In genomic region chrX:72716766-72717165, GRCh38 we compare ENCODE assay signal across 21 cellular contexts. TPM values are rescaled to one million over a fixed set of nuclear protein-coding genes. Genes with fewer than 3 reads are reported as not detected.
A peak's percentile ranks its signal among the peaks of the same experiment; 100 is the strongest.
DNase-seq lines count a peak whose midpoint lies in the region; ATAC-seq, FAIRE-seq and TF ChIP-seq lines count a peak whose summit lies in the region.
"Had no signal": no experiment of that assay in that cellular context is flagged by ENCODE, and none has a peak within 500 bp of the region (broad histone marks: within the 10 kb centered on the region; RNA-seq: fewer than 3 reads in every experiment).

No MANE protein-coding gene starts in this region.

- no peak for TF ChIP-seq RAD21 in HepG2 (CRISPR knock-in tag; IDR thresholded peaks at IDR 0.05)

- H3K4me1 ChIP-seq in PC-3 (ENCODE audit: insufficient read depth, low read length): peaks cover 3% of the 10 kb centered on the region; the same call in 1 of the 2 replicates
- peaks cover 8% of the 10 kb centered on the region; the same call in 1 of the 2 replicates for H3K4me1 ChIP-seq in HepG2 (ENCODE audit: insufficient read depth, low read length)
- H3K4me1 ChIP-seq in stomach smooth muscle (ENCODE audit: control insufficient read depth, insufficient read depth, low read length): no peaks in the 10 kb centered on the region
- H3K4me1 ChIP-seq in smooth muscle cell (ENCODE audit: low read depth): no peaks in the 10 kb centered on the region

- H3K9me3 ChIP-seq in PC-3 (ENCODE audit: low read length) (no peaks in the 10 kb centered on the region), HepG2 (ENCODE audit: low read length) (no peaks in the 10 kb centered on the region), stomach smooth muscle (ENCODE audit: control insufficient read depth in 2 of 2, low read length in 2 of 2) (no peaks in the 10 kb centered on the region), smooth muscle cell (replicated peaks; ENCODE audit: low read depth) (no peaks in the 10 kb centered on the region)
- H3K9me3 ChIP-seq: HAP-1 had no signal

- POLR2A ChIA-PET in PC-3 (lab: Charles Lee; ENCODE audit: unreplicated experiment): no interaction called here
- POLR2A ChIA-PET in HepG2 (lab: Yijun Ruan, JAX): no interaction called here
- POLR2A ChIA-PET in RWPE1 (lab: Yijun Ruan, JAX; ENCODE audit: low non-redundant PET): no interaction called here

- CTCF ChIA-PET in PC-3 (lab: Charles Lee) (no interaction called here), HepG2 (lab: Yijun Ruan, JAX; ENCODE audit: low intra/inter-chr PET ratio, low total read pairs) (no interaction called here), RWPE1 (lab: Yijun Ruan, JAX) (interaction anchor here (0.7 kb wide), 1 partner anchor 585 kb away, joined by 3 read pairs; the partner anchor contains the start of gene RTL5)

- no peak for TF ChIP-seq EP300 in HepG2 (IDR thresholded peaks at IDR 0.05; ENCODE audit: low read depth in 2 of 2, low read length in 2 of 2)
- TF ChIP-seq EP300 in HepG2 (CRISPR knock-in tag; IDR thresholded peaks at IDR 0.05; ENCODE audit: borderline replicate concordance): no peak

- intact Hi-C loops in PC-3 (cut with micrococcal nuclease): no loop called here
- intact Hi-C loops in HepG2 (cut with micrococcal nuclease; ENCODE audit: unreplicated experiment): no loop called here

- H3K4me3 ChIP-seq in PC-3 (ENCODE audit: low read length) (no peak overlapping the region), epithelial cell of proximal tubule (ENCODE audit: low read depth, low read length) (no peak overlapping the region), HepG2 (replicated peaks in 1 of 3; ENCODE audit: insufficient read depth in 1 of 3, low read depth in 2 of 3, low read length in 3 of 3) (no peak overlapping the region), stomach smooth muscle (ENCODE audit: low read length in 2 of 2) (no peak overlapping the region), smooth muscle cell (no peak overlapping the region)
- H3K4me3 ChIP-seq: BLaER1 treated with 17β-estradiol and CSF1 and Interleukin-3, amounts not matched to agents 10 nM and 100 nM; HAP-1 had no signal

- H3K36me3 ChIP-seq in PC-3 (ENCODE audit: low read depth, low read length) (no peaks in the 10 kb centered on the region), HepG2 (replicated peaks in 1 of 2; ENCODE audit: control insufficient read depth in 1 of 2, insufficient read depth in 2 of 2, low read length in 2 of 2) (no peaks in the 10 kb centered on the region), stomach smooth muscle (ENCODE audit: control insufficient read depth in 2 of 2, insufficient read depth in 2 of 2, low read length in 2 of 2) (no peaks in the 10 kb centered on the region), smooth muscle cell (ENCODE audit: low read depth) (no peaks in the 10 kb centered on the region)
- H3K36me3 ChIP-seq: BLaER1 treated with 17β-estradiol and CSF1 and Interleukin-3, amounts not matched to agents 10 nM and 100 nM; HAP-1 had no signal

- WGBS in HepG2 (ENCODE audit: low lambda C conversion rate): 8% methylated on average over 2 of the region's 5 CpGs
- 69% methylated on average over 5 of the region's 5 CpGs for WGBS in smooth muscle cell (ENCODE audit: low lambda C conversion rate)

- TF ChIP-seq CTCF in PC-3 (conservative IDR thresholded peaks at IDR 0.05; ENCODE audit: low read depth, low read length) (no peak), epithelial cell of proximal tubule (conservative IDR thresholded peaks at IDR 0.05; ENCODE audit: low read depth, low read length) (no peak), HepG2 (CRISPR knock-in tag; IDR thresholded peaks at IDR 0.05) (no peak), smooth muscle cell (IDR thresholded peaks at IDR 0.05; ENCODE audit: borderline replicate concordance, insufficient read depth, poor library complexity, severe bottlenecking) (no peak), RWPE1 (conservative IDR thresholded peaks at IDR 0.05; ENCODE audit: low read depth) (no peak)

- H2AFZ ChIP-seq in PC-3 (ENCODE audit: low read length): no peak overlapping the region
- no peak overlapping the region for H2AFZ ChIP-seq in HepG2 (ENCODE audit: low read length)
- no peak overlapping the region for H2AFZ ChIP-seq in smooth muscle cell (ENCODE audit: low read depth)

- no peaks in the 10 kb centered on the region for H3K9me2 ChIP-seq in PC-3 (replicated peaks; ENCODE audit: low read length)

- in situ Hi-C loops in HepG2 (cut with HindIII; ENCODE audit: extremely low pct_ligation_motif_present, low pct_unique_long_range_greater_than_20kb): loop anchor here (25.0 kb wide), 1 partner anchor 429 kb away; the partner anchor contains the start of gene RPS4X

- peaks cover 21% of the 10 kb centered on the region for H3K79me2 ChIP-seq in PC-3 (ENCODE audit: low read length)
- H3K79me2 ChIP-seq in HepG2 (ENCODE audit: insufficient read depth, low read length): no peaks in the 10 kb centered on the region
- H3K79me2 ChIP-seq in smooth muscle cell (ENCODE audit: low read depth): no peaks in the 10 kb centered on the region

- H4K20me1 ChIP-seq in PC-3 (ENCODE audit: low read length) (no peaks in the 10 kb centered on the region), HepG2 (ENCODE audit: insufficient read depth, low read length) (no peaks in the 10 kb centered on the region), smooth muscle cell (ENCODE audit: low read depth) (no peaks in the 10 kb centered on the region)
- H4K20me1 ChIP-seq: BLaER1 treated with 17β-estradiol and CSF1 and Interleukin-3, amounts not matched to agents 10 nM and 100 nM had no signal

- no peak overlapping the region for H3K4me2 ChIP-seq in PC-3 (ENCODE audit: low read length)
- no peak overlapping the region for H3K4me2 ChIP-seq in HepG2 (ENCODE audit: low read depth, low read length)
- H3K4me2 ChIP-seq in smooth muscle cell: no peak overlapping the region
- H3K4me2 ChIP-seq: BLaER1 treated with 17β-estradiol and CSF1 and Interleukin-3, amounts not matched to agents 10 nM and 100 nM had no signal

- no peak for FAIRE-seq in HepG2 (lab: Jason Lieb, UNC)
- FAIRE-seq: HTR-8/SVneo had no signal

- H3F3A ChIP-seq in PC-3 (ENCODE audit: low read length, unreplicated experiment) (no peaks in the 10 kb centered on the region), smooth muscle cell (ENCODE audit: low read depth) (no peaks in the 10 kb centered on the region)

- H3K27ac ChIP-seq in PC-3 (ENCODE audit: low read length): no peak overlapping the region
- no peak overlapping the region for H3K27ac ChIP-seq in HepG2 (ENCODE audit: extremely low read length, insufficient read depth, low read length)
- H3K27ac ChIP-seq in stomach smooth muscle (ENCODE audit: low read length): peak overlapping the region; percentile 24
- H3K27ac ChIP-seq in smooth muscle cell (ENCODE audit: low read depth): no peak overlapping the region
- H3K27ac ChIP-seq in RWPE1: no peak overlapping the region
- H3K27ac ChIP-seq: BLaER1 treated with 17β-estradiol and CSF1 and Interleukin-3, amounts not matched to agents 10 nM and 100 nM had no signal

- H3K9ac ChIP-seq in PC-3 (ENCODE audit: low read length) (no peak overlapping the region), HepG2 (ENCODE audit: insufficient read depth, low read depth, low read length) (no peak overlapping the region), stomach smooth muscle (ENCODE audit: low read length in 2 of 2) (no peak overlapping the region), smooth muscle cell (ENCODE audit: low read depth) (no peak overlapping the region)
- H3K9ac ChIP-seq: BLaER1 treated with 17β-estradiol and CSF1 and Interleukin-3, amounts not matched to agents 10 nM and 100 nM had no signal

- H3K27me3 ChIP-seq in PC-3 (ENCODE audit: low read length) (no peaks in the 10 kb centered on the region), HepG2 (ENCODE audit: control insufficient read depth in 1 of 2, insufficient read depth in 2 of 2, low read length in 2 of 2) (no peaks in the 10 kb centered on the region), stomach smooth muscle (ENCODE audit: control insufficient read depth in 1 of 2, insufficient read depth in 2 of 2, low read length in 2 of 2) (peaks cover 0 to 2% of the 10 kb centered on the region in 2 donors), smooth muscle cell (ENCODE audit: low read depth) (no peaks in the 10 kb centered on the region)

- no peak for ATAC-seq in PC-3
- ATAC-seq in HepG2: no peak
- ATAC-seq: CD8-positive, alpha-beta T cell had no signal

- no peak for TF ChIP-seq POLR2A in HepG2 (IDR thresholded peaks at IDR 0.05; ENCODE audit: insufficient read depth in 1 of 2, low read depth in 2 of 2, low read length in 2 of 2)

- no TSS peak for BruUV-seq in PC-3 (replicated peaks; lab: Mats Ljungman, UMichigan)
- BruUV-seq in HepG2 (replicated peaks; lab: Mats Ljungman, UMichigan): no TSS peak

- DNase-seq in PC-3 (peak; percentile 18), epithelial cell of proximal tubule (ENCODE audit: low read depth) (peak; percentile 47), HepG2 (ENCODE audit: low spot score) (peak; percentile 1), smooth muscle cell (lab: John Stamatoyannopoulos, UW; ENCODE audit: unreplicated experiment) (no peak), cerebellar nuclear complex (lab: John Stamatoyannopoulos, UW) (no peak), RWPE1 (ENCODE audit: low spot score) (no peak)
- DNase-seq: CD8-positive, alpha-beta T cell; DMS79 treated with DMSO at 0.1 percent for 48 hours; Kasumi-1; NCI-H1105 treated with DMSO at 0.1 percent for 48 hours; NCI-H1694 treated with DMSO at 0.1 percent for 48 hours; NCI-H510A; NCI-H748 treated with DMSO at 0.1 percent for 48 hours; OCI-M1; RPMI8226; SIG-M5 had no signal

RNA-seq across cellular contexts. Expression of gene PHKA1, which starts 2.7 kb away (rescaled TPM):
- total RNA-seq in PC-3 (2014; rRNA removed): 28.5 and 33.7 TPM in 2 replicates
- 5.5 and 8.6 TPM in 2 replicates for total RNA-seq in epithelial cell of proximal tubule
- 5.4 and 6.8 TPM in 2 replicates for total RNA-seq in HepG2 (2016; rRNA removed; fragmentation: Illumina TruSeq; extraction: Trizol)
- total RNA-seq in HepG2 (2016; cell fraction: cytosol; rRNA removed; fragmentation: Illumina TruSeq; extraction: Trizol; ENCODE audit: low read depth): 0.61 and 0.62 TPM in 2 replicates
- 5.1 and 6.2 TPM in 2 replicates for total RNA-seq in HepG2 (2016; cell fraction: insoluble cytoplasmic fraction; rRNA removed; fragmentation: Illumina TruSeq; extraction: Trizol)
- 2.2 and 2.7 TPM in 2 replicates for total RNA-seq in HepG2 (2016; cell fraction: membrane; rRNA removed; fragmentation: Illumina TruSeq; extraction: Trizol)
- 5.4 and 6.0 TPM in 2 replicates for total RNA-seq in HepG2 (2016; cell fraction: nucleus; rRNA removed; fragmentation: Illumina TruSeq; extraction: Trizol)
- 6.6 and 6.8 TPM in 2 replicates for polyA plus RNA-seq in HepG2 (2011; rRNA removed)
- 3.5 and 5.0 TPM in 2 replicates for polyA plus RNA-seq in HepG2 (2011; cell fraction: cytosol; rRNA removed)
- 12.3 and 12.6 TPM in 2 replicates for polyA plus RNA-seq in HepG2 (2011; cell fraction: nucleus; rRNA removed)
- 5.0 and 5.4 TPM in 2 replicates for polyA plus RNA-seq in HepG2 (2012)
- polyA plus RNA-seq in HepG2 (2016; cell fraction: cytosol; fragmentation: Illumina TruSeq; extraction: Trizol; ENCODE audit: low read depth): 0.19 and 0.27 TPM in 2 replicates
- 3.9 and 4.3 TPM in 2 replicates for polyA plus RNA-seq in HepG2 (2016; cell fraction: insoluble cytoplasmic fraction; fragmentation: Illumina TruSeq; extraction: Trizol; ENCODE audit: low read depth)
- polyA plus RNA-seq in HepG2 (2016; cell fraction: membrane; fragmentation: Illumina TruSeq; extraction: Trizol; ENCODE audit: low read depth): 0.84 and 0.86 TPM in 2 replicates
- polyA plus RNA-seq in HepG2 (2016; cell fraction: nucleus; fragmentation: Illumina TruSeq; extraction: Trizol; ENCODE audit: insufficient read depth, low read depth): 5.4 and 6.2 TPM in 2 replicates
- polyA minus RNA-seq in HepG2 (2011; rRNA and poly(A)+ RNA removed; ENCODE audit: low replicate concordance): 8.1 and 24.9 TPM in 2 replicates
- 4.6 and 5.1 TPM in 2 replicates for polyA minus RNA-seq in HepG2 (2011; cell fraction: cytosol; rRNA and poly(A)+ RNA removed)
- 10.8 and 14.0 TPM in 2 replicates for polyA minus RNA-seq in HepG2 (2011; cell fraction: nucleus; rRNA and poly(A)+ RNA removed)
- 7.9 and 9.0 TPM in 2 replicates for total RNA-seq in smooth muscle cell
- 3.3 and 4.5 TPM in 2 replicates for polyA plus RNA-seq in smooth muscle cell

RNA-seq across cellular contexts. Expression of gene DMRTC1B, which starts 59.9 kb away (rescaled TPM):
- total RNA-seq in PC-3 (2014; rRNA removed) (not detected in 2 replicates), epithelial cell of proximal tubule (not detected in 2 replicates), HepG2 (2016; rRNA removed; fragmentation: Illumina TruSeq; extraction: Trizol) (not detected in 2 replicates), smooth muscle cell (not detected in 2 replicates)
- not detected in 2 replicates for total RNA-seq in HepG2 (2016; cell fraction: cytosol; rRNA removed; fragmentation: Illumina TruSeq; extraction: Trizol; ENCODE audit: low read depth)
- not detected in 2 replicates for total RNA-seq in HepG2 (2016; cell fraction: insoluble cytoplasmic fraction; rRNA removed; fragmentation: Illumina TruSeq; extraction: Trizol)
- not detected in 2 replicates for total RNA-seq in HepG2 (2016; cell fraction: membrane; rRNA removed; fragmentation: Illumina TruSeq; extraction: Trizol)
- not detected in 2 replicates for total RNA-seq in HepG2 (2016; cell fraction: nucleus; rRNA removed; fragmentation: Illumina TruSeq; extraction: Trizol)
- polyA plus RNA-seq in HepG2 (2011; rRNA removed) (not detected in 2 replicates), smooth muscle cell (0.11 TPM in 1 of 2 replicates, not detected in the other)
- polyA plus RNA-seq in HepG2 (2011; cell fraction: cytosol; rRNA removed): not detected in 2 replicates
- polyA plus RNA-seq in HepG2 (2011; cell fraction: nucleus; rRNA removed): not detected in 2 replicates
- not detected in 2 replicates for polyA plus RNA-seq in HepG2 (2012)
- polyA plus RNA-seq in HepG2 (2016; cell fraction: cytosol; fragmentation: Illumina TruSeq; extraction: Trizol; ENCODE audit: low read depth): 0.25 TPM in 1 of 2 replicates, not detected in the other
- polyA plus RNA-seq in HepG2 (2016; cell fraction: insoluble cytoplasmic fraction; fragmentation: Illumina TruSeq; extraction: Trizol; ENCODE audit: low read depth): not detected in 2 replicates
- not detected in 2 replicates for polyA plus RNA-seq in HepG2 (2016; cell fraction: membrane; fragmentation: Illumina TruSeq; extraction: Trizol; ENCODE audit: low read depth)
- polyA plus RNA-seq in HepG2 (2016; cell fraction: nucleus; fragmentation: Illumina TruSeq; extraction: Trizol; ENCODE audit: insufficient read depth, low read depth): not detected in 2 replicates
- not detected in 2 replicates for polyA minus RNA-seq in HepG2 (2011; rRNA and poly(A)+ RNA removed; ENCODE audit: low replicate concordance)
- not detected in 2 replicates for polyA minus RNA-seq in HepG2 (2011; cell fraction: cytosol; rRNA and poly(A)+ RNA removed)
- polyA minus RNA-seq in HepG2 (2011; cell fraction: nucleus; rRNA and poly(A)+ RNA removed): not detected in 2 replicates
- total RNA-seq: G401 had no signal

Comparison
In these comparisons a context has a peak if more than half of its experiments do, and no peak if none do; other contexts are left out.
1. DNase-seq: peak in PC-3 (single experiment), epithelial cell of proximal tubule (single experiment) and HepG2 (single experiment); none in smooth muscle cell (single experiment), cerebellar nuclear complex (0 of 2) and RWPE1 (single experiment).